Comparison of ENCODE assay signal across 8 cellular contexts in the genomic region with DNA sequence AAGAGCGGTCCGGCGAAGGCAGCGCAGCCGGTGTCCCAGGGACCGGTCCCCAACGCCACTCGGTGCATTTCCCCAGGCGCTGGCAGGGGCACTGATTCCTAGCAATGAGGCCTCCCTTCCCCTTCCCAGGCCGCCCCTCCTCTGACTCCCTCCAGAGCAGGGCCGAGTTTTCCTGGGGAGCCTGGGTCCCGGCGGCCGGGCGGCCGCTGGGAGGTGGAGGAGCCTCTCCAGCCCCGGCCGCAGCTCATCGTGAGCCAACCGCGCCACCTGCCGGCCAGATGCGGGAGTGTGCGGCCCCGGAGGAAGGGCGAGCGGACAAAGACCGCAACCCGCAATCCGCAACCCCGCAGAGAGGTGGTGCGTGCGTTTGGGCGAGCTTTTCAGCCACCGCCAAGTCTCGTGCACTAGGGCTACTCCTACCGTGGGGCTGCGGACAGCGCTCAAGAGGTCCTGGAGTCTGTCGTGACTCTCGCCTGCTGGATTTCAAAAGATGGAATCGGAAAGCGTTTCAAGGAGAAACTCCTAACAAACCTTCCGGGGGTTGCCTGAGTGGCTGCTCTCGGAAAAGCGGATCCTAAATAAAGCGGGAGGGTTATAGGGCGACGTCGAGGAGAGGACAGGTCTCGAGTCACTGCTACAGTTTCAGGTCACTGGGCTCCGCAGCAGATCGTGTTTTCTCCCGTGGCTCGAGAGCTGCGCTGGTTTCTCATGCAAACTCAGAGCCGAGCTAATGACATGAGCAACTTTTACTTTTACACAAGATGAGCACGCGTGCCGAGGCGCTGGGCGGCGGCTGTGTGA. TPM values are rescaled to one million over a fixed set of nuclear protein-coding genes. Genes with fewer than 3 reads are reported as not detected.
A peak's percentile ranks its signal among the peaks of the same experiment; 100 is the strongest.
DNase-seq lines count a peak whose midpoint lies in the region; ATAC-seq and TF ChIP-seq lines count a peak whose summit lies in the region.

No MANE protein-coding gene starts in this region.

- H3K4me3 ChIP-seq in AG04450 (ENCODE audit: low read depth, low read length), result peak overlapping the region; percentile 92

- peaks cover 26% of the 10 kb centered on the region for H3K27me3 Mint-ChIP-seq in chondrocyte (ENCODE audit: low read depth)

- peaks cover 31% of the 10 kb centered on the region for H3K4me1 Mint-ChIP-seq in chondrocyte (ENCODE audit: low read depth)

- H3K27me3 ChIP-seq in AG04450 (ENCODE audit: control insufficient read depth, insufficient read depth, low read length), result peaks cover 3% of the 10 kb centered on the region

- H3K9me3 Mint-ChIP-seq in chondrocyte (ENCODE audit: low read depth), result no peaks in the 10 kb centered on the region

- peak overlapping the region; percentile 39 for H3K27ac Mint-ChIP-seq in chondrocyte (ENCODE audit: unreplicated experiment)

- H3K9me3 ChIP-seq in AG04450 (ENCODE audit: control insufficient read depth, insufficient read depth, low read length), result no peaks in the 10 kb centered on the region; the same call in 1 of the 2 replicates

- CTCF ChIA-PET in AG04450 (lab: Charles Lee), result interaction anchor here (0.6 to 3.1 kb wide), 30 partner anchors 10 to 1877 kb away, joined by 3 to 15 read pairs (median 3); no protein-coding TSS in a partner anchor

- POLR2A ChIA-PET in AG04450 (lab: Yijun Ruan, JAX), result interaction anchor here (0.8 kb wide), 1 partner anchor 1838 kb away, joined by 3 read pairs; no protein-coding TSS in a partner anchor

- no peaks in the 10 kb centered on the region for H3K36me3 Mint-ChIP-seq in chondrocyte (ENCODE audit: low read depth)

- peak; percentile 50 for DNase-seq in AG04450 (ENCODE audit: low read depth, low spot score)
- DNase-seq in NCI-H2196 treated with DMSO at 0.1 percent for 48 hours (lab: John Stamatoyannopoulos, UW; ENCODE audit: unreplicated experiment), result peak; percentile 61
- peak; percentile 90 for DNase-seq in activated CD4-positive, CD25-positive, alpha-beta regulatory T cell treated with anti-CD3 and anti-CD28 coated beads, Interleukin-2, amount 50 U/mL, for 72 hours
- DNase-seq in chondrocyte (ENCODE audit: low spot score), result peak; percentile 90
- DNase-seq in kidney tubule cell (ENCODE audit: low spot score), result peak; percentile 82
- peak; percentile 47 to 76 for DNase-seq in stimulated activated CD4-positive, alpha-beta T cell treated with anti-CD3 and anti-CD28 coated beads, Interleukin-1b, Interleukin-23, amount 100 ng/mL, for 1 hour (ENCODE audit: low read depth in 2 of 2)

- TF ChIP-seq CTCF in AG04450 (IDR thresholded peaks at IDR 0.05; ENCODE audit: low read depth, low read length), result peak; percentile 95
- peak; percentile 100 for TF ChIP-seq CTCF in chondrocyte (IDR thresholded peaks at IDR 0.05)

- ATAC-seq in GM18868 (IDR thresholded peaks at IDR 0.05; ENCODE audit: unreplicated experiment) (peak; percentile 70), HG03103 (IDR thresholded peaks at IDR 0.05; ENCODE audit: low read depth, unreplicated experiment) (peak; percentile 53)

- H3K4me3 Mint-ChIP-seq in chondrocyte (ENCODE audit: unreplicated experiment), result peak overlapping the region; percentile 92

- H3K27ac ChIP-seq in AG04450 (ENCODE audit: low read depth, low read length), result peak overlapping the region; percentile 21

RNA-seq across cellular contexts. Expression of a gene that starts 1.5 kb away (rescaled TPM):
- 36.9 and 37.9 TPM in 2 replicates for polyA plus RNA-seq in AG04450 (2011; rRNA removed)
- polyA minus RNA-seq in AG04450 (2011; rRNA and poly(A)+ RNA removed), result 63.4 and 106 TPM in 2 replicates
- total RNA-seq in chondrocyte, result 3.9 to 6.8 TPM (median 5.5 TPM) in 3 replicates

Comparison
In these comparisons a context has a peak if more than half of its experiments do, and no peak if none do; other contexts are left out.
1. Peak in every context shown above with its lines: DNase-seq, ATAC-seq, H3K4me3 ChIP-seq and H3K27ac ChIP-seq.